ENCODE assay signal across 8 cellular contexts in genomic region chr20:34516038-34516873, GRCh38. TPM values are rescaled to one million over a fixed set of nuclear protein-coding genes. Genes with fewer than 3 reads are reported as not detected.
DNase-seq lines count a peak whose midpoint lies in the region; ATAC-seq and TF ChIP-seq lines count a peak whose summit lies in the region.

Gene DYNLRB1, plus strand, starts transcription at chr20:34516422. Its CDS starts 37 bp downstream, at chr20:34516459.

- peaks cover 3% of the 10 kb centered on the region for H3K4me1 ChIP-seq in fibroblast of lung (ENCODE audit: control insufficient read depth, extremely low read depth, insufficient read depth, low read length)
- peaks cover 6 to 11% of the 10 kb centered on the region in 2 donors for H3K4me1 ChIP-seq in naive thymus-derived CD4-positive, alpha-beta T cell (ENCODE audit: control insufficient read depth in 2 of 2, insufficient read depth in 2 of 2, low read length in 2 of 2)

- ATAC-seq in activated T-helper 17 cell treated with anti-CD3 and anti-CD28 coated beads, Interleukin-2, amount 50 U/mL, for 72 hours (replicated peaks): peak; percentile 85
- ATAC-seq in naive thymus-derived CD4-positive, alpha-beta T cell: peak; percentile 88
- ATAC-seq in stimulated activated memory B cell treated with anti-CD40 and anti-IgM and Interleukin-4, amounts not matched to agents 10 μg/mL and 1 μg/mL and 100 μg/mL, for 72 hours: peak; percentile 94

- no peak within 1 kb of the TSS for H2AFZ ChIP-seq in fibroblast of lung (ENCODE audit: low read length)

- peak within 1 kb of the TSS; percentile 63 to 74 (median 64) for H3K4me3 ChIP-seq in fibroblast of lung (replicated peaks in 1 of 4; ENCODE audit: control extremely low read depth in 1 of 4, insufficient read depth in 1 of 4, low read depth in 3 of 4, low read length in 4 of 4)
- peak within 1 kb of the TSS; percentile 96 for H3K4me3 ChIP-seq in naive thymus-derived CD4-positive, alpha-beta T cell (ENCODE audit: low read length)

- peaks cover 47% of the 10 kb centered on the region for H3K79me2 ChIP-seq in fibroblast of lung (ENCODE audit: control insufficient read depth, insufficient read depth, low read length)

- CTCF ChIA-PET in RWPE1 (lab: Yijun Ruan, JAX): interaction anchor here (0.5 to 2.3 kb wide), 5 partner anchors 165 to 791 kb away, joined by 3 to 28 read pairs (median 4); no protein-coding TSS in a partner anchor
- CTCF ChIA-PET in naive thymus-derived CD4-positive, alpha-beta T cell (lab: Charles Lee): interaction anchor here (0.7 to 3.1 kb wide), 4 partner anchors 187 to 204 kb away, joined by 3 to 13 read pairs (median 3); no protein-coding TSS in a partner anchor

- H3K27me3 ChIP-seq in fibroblast of lung (ENCODE audit: control insufficient read depth, insufficient read depth, low read length): no peaks in the 10 kb centered on the region
- H3K27me3 ChIP-seq in naive thymus-derived CD4-positive, alpha-beta T cell (ENCODE audit: control insufficient read depth in 2 of 2, insufficient read depth in 2 of 2, low read length in 2 of 2): no peaks in the 10 kb centered on the region

- H3K27ac ChIP-seq in RWPE1 (peak within 1 kb of the TSS; percentile 99), fibroblast of lung (ENCODE audit: insufficient read depth, low read length) (peak within 1 kb of the TSS; percentile 92)
- peak within 1 kb of the TSS; percentile 86 for H3K27ac ChIP-seq in naive thymus-derived CD4-positive, alpha-beta T cell (ENCODE audit: low read depth, low read length)

- no peaks in the 10 kb centered on the region for H3K36me3 ChIP-seq in fibroblast of lung (ENCODE audit: control insufficient read depth, insufficient read depth, low read length)
- H3K36me3 ChIP-seq in naive thymus-derived CD4-positive, alpha-beta T cell (ENCODE audit: control insufficient read depth in 2 of 3, insufficient read depth in 3 of 3, low read length in 3 of 3): peaks cover 0 to 15% (median 0%) of the 10 kb centered on the region in 3 experiments

- peak; percentile 95 for DNase-seq in Daoy (ENCODE audit: low read depth)
- peak; percentile 96 for DNase-seq in GOT3 (lab: John Stamatoyannopoulos, UW)
- DNase-seq in LoVo (ENCODE audit: low spot score): peak; percentile 96
- peak; percentile 98 for DNase-seq in RWPE1 (ENCODE audit: low spot score)
- DNase-seq in fibroblast of lung (ENCODE audit: low read depth in 2 of 2): peak; percentile 95 to 97
- peak; percentile 87 to 94 (median 92) for DNase-seq in naive thymus-derived CD4-positive, alpha-beta T cell

- no peaks in the 10 kb centered on the region for H3K27me3 Mint-ChIP-seq in activated T-helper 17 cell treated with anti-CD3 and anti-CD28 coated beads, Interleukin-2, amount 50 U/mL, for 72 hours
- no peaks in the 10 kb centered on the region for H3K27me3 Mint-ChIP-seq in naive thymus-derived CD4-positive, alpha-beta T cell
- no peaks in the 10 kb centered on the region for H3K27me3 Mint-ChIP-seq in stimulated activated memory B cell treated with anti-CD40 and anti-IgM and Interleukin-4, amounts not matched to agents 10 μg/mL and 1 μg/mL and 100 μg/mL, for 72 hours

- H3K9ac ChIP-seq in fibroblast of lung (ENCODE audit: insufficient read depth, low read length): peak within 1 kb of the TSS; percentile 96

- H3K9me3 ChIP-seq in fibroblast of lung (ENCODE audit: control insufficient read depth, insufficient read depth, low read depth, low read length): no peaks in the 10 kb centered on the region
- no peaks in the 10 kb centered on the region for H3K9me3 ChIP-seq in naive thymus-derived CD4-positive, alpha-beta T cell (ENCODE audit: control insufficient read depth in 2 of 3, low read length in 3 of 3)

- no peaks in the 10 kb centered on the region for H4K20me1 ChIP-seq in fibroblast of lung (ENCODE audit: control insufficient read depth, extremely low read depth, insufficient read depth, low read length)

- H3K27ac Mint-ChIP-seq in activated T-helper 17 cell treated with anti-CD3 and anti-CD28 coated beads, Interleukin-2, amount 50 U/mL, for 72 hours: peak within 1 kb of the TSS; percentile 97
- H3K27ac Mint-ChIP-seq in naive thymus-derived CD4-positive, alpha-beta T cell: peak within 1 kb of the TSS; percentile 94 to 99 (median 97)
- peak within 1 kb of the TSS; percentile 97 for H3K27ac Mint-ChIP-seq in stimulated activated memory B cell treated with anti-CD40 and anti-IgM and Interleukin-4, amounts not matched to agents 10 μg/mL and 1 μg/mL and 100 μg/mL, for 72 hours

- peaks cover 33% of the 10 kb centered on the region for H3K4me1 Mint-ChIP-seq in activated T-helper 17 cell treated with anti-CD3 and anti-CD28 coated beads, Interleukin-2, amount 50 U/mL, for 72 hours
- peaks cover 10 to 56% (median 48%) of the 10 kb centered on the region in 7 donors for H3K4me1 Mint-ChIP-seq in naive thymus-derived CD4-positive, alpha-beta T cell
- H3K4me1 Mint-ChIP-seq in stimulated activated memory B cell treated with anti-CD40 and anti-IgM and Interleukin-4, amounts not matched to agents 10 μg/mL and 1 μg/mL and 100 μg/mL, for 72 hours: peaks cover 49% of the 10 kb centered on the region

- peak within 1 kb of the TSS; percentile 77 for H3K4me2 ChIP-seq in fibroblast of lung (ENCODE audit: extremely low read depth, insufficient read depth, low read length)

- POLR2A ChIA-PET in RWPE1 (lab: Yijun Ruan, JAX; ENCODE audit: low non-redundant PET): interaction anchor here (0.6 to 1.3 kb wide), 4 partner anchors 9 to 178 kb away, joined by 3 to 6 read pairs (median 6); partner anchors contain the start of gene MAP1LC3A
- POLR2A ChIA-PET in naive thymus-derived CD4-positive, alpha-beta T cell (lab: Charles Lee): interaction anchor here (0.6 to 3.0 kb wide), 21 partner anchors 14 to 1438 kb away, joined by 3 to 16 read pairs (median 3); partner anchors contain the start of genes ACSS2, AHCY, EIF2S2 and ITCH

- no peaks in the 10 kb centered on the region for H3K9me3 Mint-ChIP-seq in activated T-helper 17 cell treated with anti-CD3 and anti-CD28 coated beads, Interleukin-2, amount 50 U/mL, for 72 hours
- H3K9me3 Mint-ChIP-seq in naive thymus-derived CD4-positive, alpha-beta T cell: peaks cover 0 to 3% (median 0%) of the 10 kb centered on the region in 11 donors
- H3K9me3 Mint-ChIP-seq in stimulated activated memory B cell treated with anti-CD40 and anti-IgM and Interleukin-4, amounts not matched to agents 10 μg/mL and 1 μg/mL and 100 μg/mL, for 72 hours: no peaks in the 10 kb centered on the region

- H3K4me3 Mint-ChIP-seq in activated T-helper 17 cell treated with anti-CD3 and anti-CD28 coated beads, Interleukin-2, amount 50 U/mL, for 72 hours: peak within 1 kb of the TSS; percentile 99
- peak within 1 kb of the TSS; percentile 97 to 100 (median 99) for H3K4me3 Mint-ChIP-seq in naive thymus-derived CD4-positive, alpha-beta T cell
- peak within 1 kb of the TSS; percentile 96 for H3K4me3 Mint-ChIP-seq in stimulated activated memory B cell treated with anti-CD40 and anti-IgM and Interleukin-4, amounts not matched to agents 10 μg/mL and 1 μg/mL and 100 μg/mL, for 72 hours

- peaks cover 38% of the 10 kb centered on the region for H3K36me3 Mint-ChIP-seq in activated T-helper 17 cell treated with anti-CD3 and anti-CD28 coated beads, Interleukin-2, amount 50 U/mL, for 72 hours (ENCODE audit: low read depth)
- peaks cover 0 to 5% (median 0%) of the 10 kb centered on the region in 5 donors for H3K36me3 Mint-ChIP-seq in naive thymus-derived CD4-positive, alpha-beta T cell
- H3K36me3 Mint-ChIP-seq in stimulated activated memory B cell treated with anti-CD40 and anti-IgM and Interleukin-4, amounts not matched to agents 10 μg/mL and 1 μg/mL and 100 μg/mL, for 72 hours: no peaks in the 10 kb centered on the region

- intact Hi-C loops in naive thymus-derived CD4-positive, alpha-beta T cell (cut with micrococcal nuclease): loop anchor here (1.0 to 5.0 kb wide), 12 partner anchors 23 to 631 kb away; partner anchors contain the start of genes PIGU (in 2 of the 2), ACSS2 (in 1 of the 2), AHCY (in 1 of the 2) and EDEM2 (in 1 of the 2)

- TF ChIP-seq CTCF in RWPE1 (conservative IDR thresholded peaks at IDR 0.05; ENCODE audit: low read depth): no peak
- no peak for TF ChIP-seq CTCF in fibroblast of lung (conservative IDR thresholded peaks at IDR 0.05 in 1 of 2, IDR thresholded peaks at IDR 0.05 in 1 of 2; ENCODE audit: low read depth in 1 of 2, low read length in 2 of 2)

RNA-seq across cellular contexts. Expression of gene DYNLRB1, which starts in this region (rescaled TPM):
- total RNA-seq in Daoy (2014; rRNA removed; shearing (Covaris generic)): 66.2 and 122 TPM in 2 replicates
- 10 to 100 TPM; 72.0 to 85.0 TPM for total RNA-seq in activated T-helper 17 cell treated with anti-CD3 and anti-CD28 coated beads, Interleukin-2, amount 50 U/mL, for 72 hours
- 39.8 and 107 TPM in 2 replicates for total RNA-seq in fibroblast of lung
- polyA plus RNA-seq in fibroblast of lung: 352 and 524 TPM in 2 replicates
- 440 and 469 TPM in 2 replicates for polyA plus RNA-seq in fibroblast of lung (2012)
- polyA minus RNA-seq in fibroblast of lung (ENCODE audit: low replicate concordance): 222 and 333 TPM in 2 replicates
- 10 to 100 TPM; 45.9 to 91.9 (median 60.7) TPM for total RNA-seq in naive thymus-derived CD4-positive, alpha-beta T cell
- 100 to 1,000 TPM; 246 to 275 TPM for polyA plus RNA-seq in naive thymus-derived CD4-positive, alpha-beta T cell

Comparison
In these comparisons a context has a peak if more than half of its experiments do, and no peak if none do; other contexts are left out.
1. Peak in every context shown above with its lines: DNase-seq, ATAC-seq, H3K4me3 ChIP-seq and H3K27ac ChIP-seq.